ENCODE assay signal across 20 cellular contexts in genomic region chr6:79602859-79603258, GRCh38. TPM values are rescaled to one million over a fixed set of nuclear protein-coding genes. Genes with fewer than 3 reads are reported as not detected.
DNase-seq lines count a peak whose midpoint lies in the region; ATAC-seq and TF ChIP-seq lines count a peak whose summit lies in the region.
"Had no signal": no experiment of that assay in that cellular context is flagged by ENCODE, and none has a peak within 500 bp of the region (broad histone marks: within the 10 kb centered on the region; RNA-seq: fewer than 3 reads in every experiment).

No MANE protein-coding gene starts in this region.

- H3K27ac Mint-ChIP-seq in glutamatergic neuron (ENCODE audit: unreplicated experiment): peak overlapping the region; percentile 97
- H3K27ac Mint-ChIP-seq: activated CD8-positive, alpha-beta T cell treated with anti-CD3 and anti-CD28 coated beads for 36 hours; H9 had no signal

- no peak overlapping the region for H3K4me3 ChIP-seq in sigmoid colon
- H3K4me3 ChIP-seq: ovary had no signal

- no peaks in the 10 kb centered on the region for H3K27me3 ChIP-seq in sigmoid colon
- H3K27me3 ChIP-seq: ovary had no signal

- H3K36me3 ChIP-seq in sigmoid colon: no peaks in the 10 kb centered on the region
- H3K36me3 ChIP-seq: ovary had no signal

- TF ChIP-seq EP300 in sigmoid colon (IDR thresholded peaks at IDR 0.05): no peak

- no peaks in the 10 kb centered on the region for H3K36me3 Mint-ChIP-seq in glutamatergic neuron (ENCODE audit: unreplicated experiment)

- H3K9me3 Mint-ChIP-seq in glutamatergic neuron (ENCODE audit: unreplicated experiment): peaks cover 11% of the 10 kb centered on the region
- H3K9me3 Mint-ChIP-seq: activated CD8-positive, alpha-beta T cell treated with anti-CD3 and anti-CD28 coated beads for 36 hours; H9 had no signal

- H3K4me3 Mint-ChIP-seq in glutamatergic neuron (ENCODE audit: unreplicated experiment): peak overlapping the region; percentile 66
- H3K4me3 Mint-ChIP-seq: activated CD8-positive, alpha-beta T cell treated with anti-CD3 and anti-CD28 coated beads for 36 hours; H9 had no signal

- ATAC-seq in stimulated activated naive CD8-positive, alpha-beta T cell treated with anti-CD3 and anti-CD28 coated beads, Interleukin-15, Interleukin-2, amounts not matched to agents 100 U/mL and 50 U/mL, for 24 hours: no peak
- ATAC-seq: activated CD8-positive, alpha-beta T cell treated with anti-CD3 and anti-CD28 coated beads for 36 hours; right cardiac atrium had no signal

- no peak for TF ChIP-seq CTCF in glutamatergic neuron (IDR thresholded peaks at IDR 0.05; ENCODE audit: partially characterized antibody, unreplicated experiment)
- TF ChIP-seq CTCF in sigmoid colon (IDR thresholded peaks at IDR 0.05): no peak

- intact Hi-C loops in sigmoid colon (cut with DNase I): no loop called here

- DNase-seq in Ammon's horn (ENCODE audit: low spot score): peak; percentile 56
- DNase-seq in LHCN-M2 (ENCODE audit: low read depth): peak; percentile 15
- peak; percentile 44 for DNase-seq in NCI-H524 treated with DMSO at 0.1 percent for 48 hours (lab: John Stamatoyannopoulos, UW)
- no peak for DNase-seq in glutamatergic neuron
- DNase-seq in activated effector memory CD4-positive, alpha-beta T cell treated with Interleukin-2 at 50 U/mL for 16 hours: no peak
- DNase-seq in DMS114 treated with DMSO at 0.1 percent for 48 hours (lab: John Stamatoyannopoulos, UW; ENCODE audit: unreplicated experiment): no peak
- DNase-seq in stimulated activated naive CD8-positive, alpha-beta T cell treated with anti-CD3 and anti-CD28 coated beads, Interleukin-15, Interleukin-2, amounts not matched to agents 100 U/mL and 50 U/mL, for 24 hours: no peak
- DNase-seq in sigmoid colon: no peak
- DNase-seq: activated CD4-positive, CD25-positive, alpha-beta regulatory T cell; activated CD8-positive, alpha-beta T cell treated with anti-CD3 and anti-CD28 coated beads for 36 hours; activated naive CD4-positive, alpha-beta T cell; effector CD4-positive, alpha-beta T cell; foreskin melanocyte; H9; Kasumi-1; NCI-H1092 treated with DMSO at 0.1 percent for 48 hours; ovary; right cardiac atrium; stimulated activated CD8-positive, alpha-beta memory T cell treated with anti-CD3 and anti-CD28 coated beads, Interleukin-4, amount 100 ng/mL, for 48 hours had no signal

- peaks cover 11% of the 10 kb centered on the region for H3K27me3 Mint-ChIP-seq in glutamatergic neuron (ENCODE audit: unreplicated experiment)

- no peak overlapping the region for H3K27ac ChIP-seq in sigmoid colon
- H3K27ac ChIP-seq: ovary, RWPE1 had no signal

- TF ChIP-seq POLR2A in sigmoid colon (IDR thresholded peaks at IDR 0.05): no peak

- H3K4me1 ChIP-seq in sigmoid colon: peaks cover 0 to 6% (median 0%) of the 10 kb centered on the region in 4 donors

- peaks cover 44% of the 10 kb centered on the region for H3K4me1 Mint-ChIP-seq in glutamatergic neuron (ENCODE audit: low read depth, unreplicated experiment)
- H3K4me1 Mint-ChIP-seq: H9 had no signal

- H3K9me3 ChIP-seq in sigmoid colon: no peaks in the 10 kb centered on the region
- H3K9me3 ChIP-seq: ovary had no signal

RNA-seq across cellular contexts. Expression of gene SH3BGRL2, which starts 28.3 kb away (rescaled TPM):
- total RNA-seq in LHCN-M2 (2014; rRNA removed) (1.5 and 1.7 TPM in 2 replicates), glutamatergic neuron (ENCODE audit: unreplicated experiment) (47.2 TPM), sigmoid colon (10 to 100 TPM; 16.0 to 30.6 (median 29.4) TPM)
- polyA plus RNA-seq in LHCN-M2 (2012): 0.33 TPM
- 100 to 1,000 TPM in 1 of 3 donors, 10 to 100 TPM in 2; 35.4 to 115 (median 73.9) TPM for polyA plus RNA-seq in sigmoid colon

Comparison
In these comparisons a context has a peak if more than half of its experiments do, and no peak if none do; other contexts are left out.
1. DNase-seq: peak in Ammon's horn (single experiment), LHCN-M2 (single experiment) and NCI-H524 treated with DMSO at 0.1 percent for 48 hours (single experiment); none in glutamatergic neuron (single experiment), activated effector memory CD4-positive, alpha-beta T cell treated with Interleukin-2 at 50 U/mL for 16 hours (single experiment), DMS114 treated with DMSO at 0.1 percent for 48 hours (single experiment), stimulated activated naive CD8-positive, alpha-beta T cell treated with anti-CD3 and anti-CD28 coated beads, Interleukin-15, Interleukin-2, amounts not matched to agents 100 U/mL and 50 U/mL, for 24 hours (single experiment) and sigmoid colon (single experiment).